In genomic region chr11:125140251-125140650, GRCh38 we compare ENCODE assay signal across 16 cellular contexts. TPM values are rescaled to one million over a fixed set of nuclear protein-coding genes. Genes with fewer than 3 reads are reported as not detected.
DNase-seq lines count a peak whose midpoint lies in the region; ATAC-seq and TF ChIP-seq lines count a peak whose summit lies in the region.
"Had no signal": no experiment of that assay in that cellular context is flagged by ENCODE, and none has a peak within 500 bp of the region (broad histone marks: within the 10 kb centered on the region; RNA-seq: fewer than 3 reads in every experiment).

No MANE protein-coding gene starts in this region.

- CTCF ChIA-PET in SK-N-SH (lab: Yijun Ruan, JAX), result interaction anchor here (0.6 to 5.2 kb wide), 26 partner anchors 8 to 289 kb away, joined by 3 to 147 read pairs (median 8); partner anchors contain the start of genes PKNOX2 and TMEM218

- H3K9me3 Mint-ChIP-seq in brain, result no peaks in the 10 kb centered on the region
- H3K9me3 Mint-ChIP-seq in natural killer cell treated with Interleukin-12 subunit alpha and Interleukin-12 subunit beta and Interleukin-15 and Interleukin-18, amount 100 ng/mL, for 72 hours, result no peaks in the 10 kb centered on the region

- H3F3A ChIP-seq in SK-N-SH (replicated peaks; ENCODE audit: insufficient read depth), result no peaks in the 10 kb centered on the region
- H3F3A ChIP-seq in smooth muscle cell (ENCODE audit: low read depth), result no peaks in the 10 kb centered on the region

- peaks cover 57% of the 10 kb centered on the region for H3K4me1 Mint-ChIP-seq in brain
- H3K4me1 Mint-ChIP-seq in natural killer cell treated with Interleukin-12 subunit alpha and Interleukin-12 subunit beta and Interleukin-15 and Interleukin-18, amount 100 ng/mL, for 72 hours (ENCODE audit: low read depth in 2 of 2), result peaks cover 4 to 5% of the 10 kb centered on the region in 2 donors

- peak overlapping the region; percentile 46 to 93 (median 61) for H3K27ac Mint-ChIP-seq in brain
- H3K27ac Mint-ChIP-seq in natural killer cell treated with Interleukin-12 subunit alpha and Interleukin-12 subunit beta and Interleukin-15 and Interleukin-18, amount 100 ng/mL, for 72 hours, result no peak overlapping the region
- H3K27ac Mint-ChIP-seq: H9 had no signal

- DNase-seq in SK-N-SH (peak; percentile 64), left kidney (ENCODE audit: low read depth, low spot score) (peak; percentile 69), smooth muscle cell (lab: John Stamatoyannopoulos, UW; ENCODE audit: unreplicated experiment) (no peak), kidney tubule cell (ENCODE audit: low spot score) (no peak)
- no peak for DNase-seq in natural killer cell treated with Interleukin-12 subunit alpha and Interleukin-12 subunit beta and Interleukin-15 and Interleukin-18, amount 100 ng/mL, for 72 hours (ENCODE audit: low spot score)
- DNase-seq: C1 segment of cervical spinal cord, DMS 273 treated with DMSO at 0.1 percent for 48 hours, H9, MV-4-11, NCI-H1436, NCI-H2081, NCI-H345 had no signal

- TF ChIP-seq EP300 in SK-N-SH (IDR thresholded peaks at IDR 0.05; ENCODE audit: borderline replicate concordance in 1 of 2, low read depth in 1 of 2, low read length in 1 of 2), result no peak

- no peak overlapping the region for H3K9ac ChIP-seq in SK-N-SH
- H3K9ac ChIP-seq in smooth muscle cell (ENCODE audit: low read depth), result no peak overlapping the region

- H3K4me3 Mint-ChIP-seq in brain, result peak overlapping the region in 4 of 5 experiments; percentile 8 to 26 (median 16)
- H3K4me3 Mint-ChIP-seq in natural killer cell treated with Interleukin-12 subunit alpha and Interleukin-12 subunit beta and Interleukin-15 and Interleukin-18, amount 100 ng/mL, for 72 hours, result no peak overlapping the region

- no peak for ATAC-seq in SK-N-SH treated with all-trans-retinoic acid at 6 μM for 48 hours
- no peak for ATAC-seq in natural killer cell treated with Interleukin-12 subunit alpha and Interleukin-12 subunit beta and Interleukin-15 and Interleukin-18, amount 100 ng/mL, for 72 hours
- no peak for ATAC-seq in HG03432 (IDR thresholded peaks at IDR 0.05; ENCODE audit: unreplicated experiment)

- no peaks in the 10 kb centered on the region for H3K79me2 ChIP-seq in SK-N-SH (ENCODE audit: insufficient read depth)
- H3K79me2 ChIP-seq in smooth muscle cell (ENCODE audit: low read depth), result no peaks in the 10 kb centered on the region

- H3K27me3 ChIP-seq in SK-N-SH (ENCODE audit: insufficient read depth), result no peaks in the 10 kb centered on the region; the same call in 1 of the 2 replicates
- H3K27me3 ChIP-seq in smooth muscle cell (ENCODE audit: low read depth), result no peaks in the 10 kb centered on the region

- 26% methylated on average over 6 of the region's 9 CpGs for WGBS in SK-N-SH (ENCODE audit: low lambda C conversion rate)
- WGBS in smooth muscle cell (ENCODE audit: low lambda C conversion rate), result 45% methylated on average over 7 of the region's 9 CpGs

- H3K4me2 ChIP-seq in SK-N-SH (no peak overlapping the region), smooth muscle cell (no peak overlapping the region)

- H3K4me1 ChIP-seq in SK-N-SH (ENCODE audit: control insufficient read depth in 1 of 2, insufficient read depth in 2 of 2, low read depth in 1 of 2, low read length in 1 of 2) (peaks cover 0 to 13% of the 10 kb centered on the region in 2 experiments; a peak in 1 of 4 replicates), smooth muscle cell (ENCODE audit: low read depth) (peaks cover 22% of the 10 kb centered on the region)

- no peak for TF ChIP-seq RAD21 in SK-N-SH (IDR thresholded peaks at IDR 0.05; ENCODE audit: low read length)

- H3K36me3 Mint-ChIP-seq in brain, result no peaks in the 10 kb centered on the region
- no peaks in the 10 kb centered on the region for H3K36me3 Mint-ChIP-seq in natural killer cell treated with Interleukin-12 subunit alpha and Interleukin-12 subunit beta and Interleukin-15 and Interleukin-18, amount 100 ng/mL, for 72 hours

- POLR2A ChIA-PET in SK-N-SH (lab: Yijun Ruan, JAX), result interaction anchor here (0.9 kb wide), 1 partner anchor 49 kb away, joined by 4 read pairs; no protein-coding TSS in a partner anchor

- H3K9me3 ChIP-seq in SK-N-SH, result no peaks in the 10 kb centered on the region
- no peaks in the 10 kb centered on the region for H3K9me3 ChIP-seq in smooth muscle cell (replicated peaks; ENCODE audit: low read depth)

- H3K36me3 ChIP-seq in SK-N-SH (replicated peaks in 1 of 2; ENCODE audit: control insufficient read depth in 1 of 2, insufficient read depth in 2 of 2, low read length in 1 of 2) (no peaks in the 10 kb centered on the region), smooth muscle cell (ENCODE audit: low read depth) (no peaks in the 10 kb centered on the region)

- TF ChIP-seq CTCF in SK-N-SH (IDR thresholded peaks at IDR 0.05) (no peak), brain (conservative IDR thresholded peaks at IDR 0.05) (no peak), smooth muscle cell (IDR thresholded peaks at IDR 0.05; ENCODE audit: borderline replicate concordance, insufficient read depth, poor library complexity, severe bottlenecking) (no peak)

- H3K9me2 ChIP-seq in SK-N-SH, result no peaks in the 10 kb centered on the region

- no peak overlapping the region for H3K4me3 ChIP-seq in SK-N-SH (ENCODE audit: low read depth in 2 of 2, low read length in 1 of 2)
- H3K4me3 ChIP-seq in smooth muscle cell, result no peak overlapping the region

- H2AFZ ChIP-seq in SK-N-SH (ENCODE audit: low read depth), result no peak overlapping the region
- peak overlapping the region; percentile 58 for H2AFZ ChIP-seq in smooth muscle cell (ENCODE audit: low read depth)

- H4K20me1 ChIP-seq in SK-N-SH (ENCODE audit: insufficient read depth) (no peaks in the 10 kb centered on the region), smooth muscle cell (ENCODE audit: low read depth) (no peaks in the 10 kb centered on the region)

- peaks cover 2% of the 10 kb centered on the region for H3K27me3 Mint-ChIP-seq in brain
- H3K27me3 Mint-ChIP-seq in natural killer cell treated with Interleukin-12 subunit alpha and Interleukin-12 subunit beta and Interleukin-15 and Interleukin-18, amount 100 ng/mL, for 72 hours, result peaks cover 42 to 60% of the 10 kb centered on the region in 2 donors

- H3K27ac ChIP-seq in SK-N-SH (ENCODE audit: low read depth in 2 of 2, low read length in 1 of 2) (no peak overlapping the region), smooth muscle cell (ENCODE audit: low read depth) (no peak overlapping the region)

TF ChIP-seq in SK-N-SH, 30 proteins besides CTCF, POLR2A, EP300 and RAD21 (continues in another document):
- TF ChIP-seq POLR2AphosphoS5 (IDR thresholded peaks at IDR 0.05; ENCODE audit: low read depth, low read length) (no peak), ZBTB33 (IDR thresholded peaks at IDR 0.05; ENCODE audit: borderline replicate concordance, low read depth) (no peak)

TF ChIP-seq in SK-N-SH treated with all-trans-retinoic acid at 6 μM for 48 hours, 23 proteins besides CTCF, POLR2A, EP300 and RAD21 (continues in another document):
- TF ChIP-seq TSHZ2 (CRISPR knock-in tag; IDR thresholded peaks at IDR 0.05) (no peak), ZNF70 (CRISPR knock-in tag; IDR thresholded peaks at IDR 0.05) (no peak), ARNTL (CRISPR knock-in tag; IDR thresholded peaks at IDR 0.05; ENCODE audit: borderline replicate concordance, low read depth) (no peak)

RNA-seq across cellular contexts. Expression of gene PKNOX2, which starts 24.3 kb away (rescaled TPM):
- polyA plus RNA-seq in SK-N-SH (2012; rRNA removed) (0.02 TPM in 1 of 2 replicates, not detected in the other), brain (ENCODE audit: insufficient read depth, low read depth, low replicate concordance) (6.4 TPM), smooth muscle cell (6.0 and 7.9 TPM in 2 replicates)
- 0.01 and 0.03 TPM in 2 replicates for polyA plus RNA-seq in SK-N-SH (2012; cell fraction: cytosol; rRNA removed)
- not detected in 2 replicates for polyA plus RNA-seq in SK-N-SH (2012; cell fraction: nucleus; rRNA removed)
- total RNA-seq in smooth muscle cell, result 6.5 and 7.2 TPM in 2 replicates
- not detected for total RNA-seq in natural killer cell treated with Interleukin-12 subunit alpha and Interleukin-12 subunit beta and Interleukin-15 and Interleukin-18, amount 100 ng/mL, for 72 hours
- total RNA-seq: A172 had no signal

RNA-seq across cellular contexts. Expression of gene TMEM218, which starts 28.8 kb away (rescaled TPM):
- polyA plus RNA-seq in SK-N-SH (2012; rRNA removed) (34.8 and 36.2 TPM in 2 replicates), brain (ENCODE audit: insufficient read depth, low read depth, low replicate concordance) (24.8 TPM), smooth muscle cell (22.7 and 30.7 TPM in 2 replicates)
- 37.6 and 37.8 TPM in 2 replicates for polyA plus RNA-seq in SK-N-SH (2012; cell fraction: cytosol; rRNA removed)
- 36.5 and 56.6 TPM in 2 replicates for polyA plus RNA-seq in SK-N-SH (2012; cell fraction: nucleus; rRNA removed)
- total RNA-seq in smooth muscle cell, result 22.1 and 24.5 TPM in 2 replicates
- 10 to 100 TPM; 14.2 to 19.7 TPM for total RNA-seq in natural killer cell treated with Interleukin-12 subunit alpha and Interleukin-12 subunit beta and Interleukin-15 and Interleukin-18, amount 100 ng/mL, for 72 hours

Comparison
In these comparisons a context has a peak if more than half of its experiments do, and no peak if none do; other contexts are left out.
1. DNase-seq: peak in SK-N-SH (single experiment) and left kidney (single experiment); none in smooth muscle cell (single experiment), natural killer cell treated with Interleukin-12 subunit alpha and Interleukin-12 subunit beta and Interleukin-15 and Interleukin-18, amount 100 ng/mL, for 72 hours (single experiment) and kidney tubule cell (single experiment).
2. H3K27ac Mint-ChIP-seq: peak in brain (5 of 5); none in natural killer cell treated with Interleukin-12 subunit alpha and Interleukin-12 subunit beta and Interleukin-15 and Interleukin-18, amount 100 ng/mL, for 72 hours (0 of 2).